33 cellular contexts compared by ENCODE assay signal in genomic region chr1:223116950-223117349, GRCh38. TPM values are rescaled to one million over a fixed set of nuclear protein-coding genes. Genes with fewer than 3 reads are reported as not detected.
"Had no signal": no experiment of that assay in that cellular context is flagged by ENCODE, and none has a peak within 500 bp of the region (broad histone marks: within the 10 kb centered on the region; RNA-seq: fewer than 3 reads in every experiment).

No MANE protein-coding gene starts in this region.

- H3K27ac ChIP-seq: adrenal gland, body of pancreas, brain microvascular endothelial cell, breast epithelium, VCaP had no signal

- H3K4me3 ChIP-seq: adrenal gland, body of pancreas, breast epithelium had no signal

- H3K9me3 ChIP-seq: adrenal gland, body of pancreas, breast epithelium had no signal

- H3K4me1 ChIP-seq: breast epithelium had no signal

- ATAC-seq: activated CD8-positive, alpha-beta T cell treated with anti-CD3 and anti-CD28 coated beads for 36 hours; activated naive CD4-positive, alpha-beta T cell treated with anti-CD3 and anti-CD28 coated beads, Interleukin-2, amount 50 U/mL, for 72 hours; activated T-cell treated with anti-CD3 and anti-CD28 coated beads, Interleukin-2, amount 50 U/mL, for 4 hours; activated T-cell treated with anti-CD3 and anti-CD28 coated beads, Interleukin-2, amount 50 U/mL, for 72 hours; activated T-helper 17 cell treated with anti-CD3 and anti-CD28 coated beads, Interleukin-2, amount 50 U/mL, for 72 hours; body of pancreas; T-cell; T-helper 17 cell had no signal

- H3K27me3 ChIP-seq: adrenal gland, body of pancreas, brain microvascular endothelial cell, breast epithelium had no signal

- H3K4me3 Mint-ChIP-seq: activated B cell treated with CpG ODN at 0.5 μM for 24 hours; activated CD4-positive, alpha-beta memory T cell treated with anti-CD3 and anti-CD28 coated beads for 36 hours; activated CD4-positive, alpha-beta T cell treated with anti-CD3 and anti-CD28 coated beads, Interleukin-2, amount 10 ng/mL, durations not matched to agents 24 days and 14 days; activated CD8-positive, alpha-beta T cell treated with anti-CD3 and anti-CD28 coated beads for 36 hours; activated naive CD4-positive, alpha-beta T cell treated with anti-CD3 and anti-CD28 coated beads for 36 hours; activated naive CD8-positive, alpha-beta T cell treated with anti-CD3 and anti-CD28 coated beads for 36 hours; activated T-cell treated with anti-CD3 and anti-CD28 coated beads, Interleukin-2, amount 50 U/mL, for 4 hours; activated T-cell treated with anti-CD3 and anti-CD28 coated beads, Interleukin-2, amount 50 U/mL, for 72 hours; activated T-helper 1 cell treated with anti-CD3 and anti-CD28 coated beads, Interleukin-12 subunit alpha, Interleukin-12 subunit beta, Interleukin-2, Interleukin-4 antibody, amounts not matched to agents 30 ng/mL and 10 ng/mL and 1 ng/mL, durations not matched to agents 14 hours and 24 hours and 36 hours; activated T-helper 17 cell treated with anti-CD3 and anti-CD28 coated beads, Interleukin-2, amount 50 U/mL, for 72 hours; T-cell; T-helper 17 cell had no signal

- H3K36me3 ChIP-seq: adrenal gland, brain microvascular endothelial cell, breast epithelium had no signal

- DNase-seq: activated B cell treated with CpG ODN at 0.5 μM for 24 hours; activated CD4-positive, alpha-beta memory T cell treated with anti-CD3 and anti-CD28 coated beads for 36 hours; activated CD4-positive, alpha-beta T cell treated with anti-CD3 and anti-CD28 coated beads for 4 hours; activated CD4-positive, alpha-beta T cell treated with anti-CD3 and anti-CD28 coated beads, Interleukin-2, amount 10 ng/mL, durations not matched to agents 24 days and 14 days; activated CD4-positive, alpha-beta T cell treated with anti-CD3 and anti-CD28 coated beads, Interleukin-2, amount 50 U/mL, for 1 hour; activated CD4-positive, alpha-beta T cell treated with anti-CD3 and anti-CD28 coated beads, Interleukin-2, amount 50 U/mL, for 4 hours; activated CD4-positive, CD25-positive, alpha-beta regulatory T cell treated with anti-CD3 and anti-CD28 coated beads, Interleukin-2, amount 50 U/mL, for 72 hours; activated CD8-positive, alpha-beta memory T cell treated with anti-CD3 and anti-CD28 coated beads, Interleukin-2, amount 50 U/mL, for 4 hours; activated CD8-positive, alpha-beta T cell treated with anti-CD3 and anti-CD28 coated beads for 36 hours; activated effector memory CD4-positive, alpha-beta T cell treated with anti-CD3 and anti-CD28 coated beads, Interleukin-2, amount 50 U/mL, for 16 hours; activated gamma-delta T cell treated with Interleukin-2 at 50 U/mL for 16 hours; activated naive CD4-positive, alpha-beta T cell; activated naive CD4-positive, alpha-beta T cell treated with anti-CD3 and anti-CD28 coated beads for 36 hours; activated naive CD4-positive, alpha-beta T cell treated with anti-CD3 and anti-CD28 coated beads, Interleukin-2, amount 50 U/mL, for 16 hours; activated naive CD8-positive, alpha-beta T cell treated with anti-CD3 and anti-CD28 coated beads for 36 hours; activated T-cell treated with anti-CD3 and anti-CD28 coated beads for 4 hours; activated T-cell treated with anti-CD3 and anti-CD28 coated beads, Interleukin-2, amount 50 U/mL, for 1 hour; activated T-cell treated with anti-CD3 and anti-CD28 coated beads, Interleukin-2, amount 50 U/mL, for 4 hours; activated T-cell treated with anti-CD3 and anti-CD28 coated beads, Interleukin-2, amount 50 U/mL, for 72 hours; adrenal gland; amniotic stem cell; aorta; body of pancreas; brain microvascular endothelial cell; central memory CD4-positive, alpha-beta T cell; T-cell; T-helper 17 cell had no signal

- H3K27ac Mint-ChIP-seq: activated B cell treated with CpG ODN at 0.5 μM for 24 hours; activated CD4-positive, alpha-beta memory T cell treated with anti-CD3 and anti-CD28 coated beads for 36 hours; activated CD4-positive, alpha-beta T cell treated with anti-CD3 and anti-CD28 coated beads, Interleukin-2, amount 10 ng/mL, durations not matched to agents 24 days and 14 days; activated CD8-positive, alpha-beta T cell treated with anti-CD3 and anti-CD28 coated beads for 36 hours; activated naive CD4-positive, alpha-beta T cell treated with anti-CD3 and anti-CD28 coated beads for 36 hours; activated naive CD4-positive, alpha-beta T cell treated with anti-CD3 and anti-CD28 coated beads, Interleukin-2, amount 50 U/mL, for 72 hours; activated naive CD8-positive, alpha-beta T cell treated with anti-CD3 and anti-CD28 coated beads for 36 hours; activated T-cell treated with anti-CD3 and anti-CD28 coated beads, Interleukin-2, amount 50 U/mL, for 72 hours; activated T-helper 1 cell treated with anti-CD3 and anti-CD28 coated beads, Interleukin-12 subunit alpha, Interleukin-12 subunit beta, Interleukin-2, Interleukin-4 antibody, amounts not matched to agents 30 ng/mL and 10 ng/mL and 1 ng/mL, durations not matched to agents 14 hours and 24 hours and 36 hours; activated T-helper 17 cell treated with anti-CD3 and anti-CD28 coated beads, Interleukin-2, amount 50 U/mL, for 72 hours; T-cell had no signal

- H3K9me3 Mint-ChIP-seq: activated B cell treated with CpG ODN at 0.5 μM for 24 hours; activated CD4-positive, alpha-beta memory T cell treated with anti-CD3 and anti-CD28 coated beads for 36 hours; activated CD8-positive, alpha-beta T cell treated with anti-CD3 and anti-CD28 coated beads for 36 hours; activated naive CD4-positive, alpha-beta T cell treated with anti-CD3 and anti-CD28 coated beads for 36 hours; activated naive CD4-positive, alpha-beta T cell treated with anti-CD3 and anti-CD28 coated beads, Interleukin-2, amount 50 U/mL, for 72 hours; activated naive CD8-positive, alpha-beta T cell treated with anti-CD3 and anti-CD28 coated beads for 36 hours; activated T-cell treated with anti-CD3 and anti-CD28 coated beads, Interleukin-2, amount 50 U/mL, for 4 hours; activated T-helper 1 cell treated with anti-CD3 and anti-CD28 coated beads, Interleukin-12 subunit alpha, Interleukin-12 subunit beta, Interleukin-2, Interleukin-4 antibody, amounts not matched to agents 30 ng/mL and 10 ng/mL and 1 ng/mL, durations not matched to agents 14 hours and 24 hours and 36 hours; activated T-helper 17 cell treated with anti-CD3 and anti-CD28 coated beads, Interleukin-2, amount 50 U/mL, for 72 hours; T-cell had no signal

- H3K27me3 Mint-ChIP-seq: activated CD4-positive, alpha-beta memory T cell treated with anti-CD3 and anti-CD28 coated beads for 36 hours; activated CD8-positive, alpha-beta T cell treated with anti-CD3 and anti-CD28 coated beads for 36 hours; activated naive CD8-positive, alpha-beta T cell treated with anti-CD3 and anti-CD28 coated beads for 36 hours; activated T-helper 17 cell treated with anti-CD3 and anti-CD28 coated beads, Interleukin-2, amount 50 U/mL, for 72 hours; T-cell; T-helper 17 cell had no signal

- H3K4me1 Mint-ChIP-seq: activated B cell treated with CpG ODN at 0.5 μM for 24 hours; activated CD4-positive, alpha-beta T cell treated with anti-CD3 and anti-CD28 coated beads, Interleukin-2, amount 10 ng/mL, durations not matched to agents 24 days and 14 days; activated naive CD8-positive, alpha-beta T cell treated with anti-CD3 and anti-CD28 coated beads for 36 hours; activated T-helper 17 cell treated with anti-CD3 and anti-CD28 coated beads, Interleukin-2, amount 50 U/mL, for 72 hours; T-cell; T-helper 17 cell had no signal

RNA-seq across cellular contexts. Expression of gene TLR5, which starts 26.1 kb away (rescaled TPM):
- total RNA-seq: activated B cell treated with CpG ODN at 0.5 μM for 24 hours; activated CD4-positive, alpha-beta T cell treated with anti-CD3 and anti-CD28 coated beads, Interleukin-2, amount 10 ng/mL, durations not matched to agents 24 days and 14 days; activated T-helper 1 cell treated with anti-CD3 and anti-CD28 coated beads, Interleukin-12 subunit alpha, Interleukin-12 subunit beta, Interleukin-2, Interleukin-4 antibody, amounts not matched to agents 30 ng/mL and 10 ng/mL and 1 ng/mL, durations not matched to agents 14 hours and 24 hours and 36 hours; T-helper 1 cell treated with Interleukin-12 subunit alpha and Interleukin-12 subunit beta and Interleukin-4 antibody, amounts not matched to agents 30 ng/mL and 1 ng/mL, for 36 hours had no signal
